ENCODE assay signal across 8 cellular contexts in genomic region chr2:231056453-231057416, GRCh38. TPM values are rescaled to one million over a fixed set of nuclear protein-coding genes. Genes with fewer than 3 reads are reported as not detected.
A peak's percentile ranks its signal among the peaks of the same experiment; 100 is the strongest.
DNase-seq lines count a peak whose midpoint lies in the region; ATAC-seq and TF ChIP-seq lines count a peak whose summit lies in the region.

Gene PSMD1 (plus strand): TSS chr2:231056867. CDS start chr2:231057026, 159 bp downstream.

- H3K4me3 ChIP-seq in liver (ENCODE audit: low read depth in 1 of 3, low read length in 3 of 3) = peak within 1 kb of the TSS; percentile 91 to 96 (median 91)

- POLR2A ChIA-PET in CD4-positive, alpha-beta T cell (lab: Charles Lee) = interaction anchor here (1.1 to 2.0 kb wide), 3 partner anchors 14 to 408 kb away, joined by 4 to 11 read pairs (median 5); partner anchors contain the start of gene NCL

- H3K36me3 ChIP-seq in liver (ENCODE audit: control insufficient read depth in 4 of 4, insufficient read depth in 3 of 4, low read depth in 1 of 4, low read length in 3 of 4) = no peaks in the 10 kb centered on the region

- peak; percentile 57 to 68 for TF ChIP-seq RAD21 in liver (IDR thresholded peaks at IDR 0.05)

- peak within 1 kb of the TSS; percentile 88 to 91 for H3K9ac ChIP-seq in liver (ENCODE audit: low read depth in 1 of 2, low read length in 2 of 2)

- peaks cover 7 to 63% (median 57%) of the 10 kb centered on the region in 4 donors for H3K4me1 ChIP-seq in liver (ENCODE audit: control insufficient read depth in 4 of 4, insufficient read depth in 4 of 4, low read length in 3 of 4)

- WGBS in liver = under 1% methylated on average over 73 of the region's 73 CpGs

- CTCF ChIA-PET in CD4-positive, alpha-beta T cell (lab: Charles Lee) = interaction anchor here (0.6 to 1.5 kb wide), 4 partner anchors 11 to 232 kb away, joined by 3 to 6 read pairs (median 3); no protein-coding TSS in a partner anchor

- intact Hi-C loops in CD4-positive, alpha-beta T cell (cut with DNase I, micrococcal nuclease) = loop anchor here (1.0 to 10.0 kb wide), 5 partner anchors 152 to 608 kb away; partner anchors contain the start of gene CAB39 (in 1 of the 2)

- H3K36me3 Mint-ChIP-seq in CD4-positive, alpha-beta T cell (ENCODE audit: low read depth) = peaks cover 12% of the 10 kb centered on the region

- H3K4me3 Mint-ChIP-seq in CD4-positive, alpha-beta T cell = peak within 1 kb of the TSS; percentile 100

- H3K4me1 Mint-ChIP-seq in CD4-positive, alpha-beta T cell (ENCODE audit: low read depth) = peaks cover 60% of the 10 kb centered on the region

- peak within 1 kb of the TSS; percentile 98 for H3K27ac Mint-ChIP-seq in CD4-positive, alpha-beta T cell

- peak; percentile 94 for TF ChIP-seq CTCF in CD4-positive, alpha-beta T cell (IDR thresholded peaks at IDR 0.05)
- peak; percentile 98 for TF ChIP-seq CTCF in liver (IDR thresholded peaks at IDR 0.05; ENCODE audit: low read depth, low read length, missing input control)

- H3K27me3 Mint-ChIP-seq in CD4-positive, alpha-beta T cell = peaks cover 12% of the 10 kb centered on the region

- no peaks in the 10 kb centered on the region for H3K9me3 ChIP-seq in CD4-positive, alpha-beta T cell (ENCODE audit: control insufficient read depth, low read length)
- no peaks in the 10 kb centered on the region for H3K9me3 ChIP-seq in liver (ENCODE audit: control insufficient read depth in 4 of 4, low read length in 3 of 4)

- no peaks in the 10 kb centered on the region for H3K9me3 Mint-ChIP-seq in CD4-positive, alpha-beta T cell

- H3K27me3 ChIP-seq in CD4-positive, alpha-beta T cell (ENCODE audit: control insufficient read depth, insufficient read depth, low read length) = no peaks in the 10 kb centered on the region
- no peaks in the 10 kb centered on the region for H3K27me3 ChIP-seq in liver (ENCODE audit: control insufficient read depth in 4 of 4, insufficient read depth in 4 of 4, low read length in 3 of 4)

- DNase-seq in CD4-positive, alpha-beta T cell = peak; percentile 88 to 93 (median 92)
- DNase-seq in NCI-H82 (lab: John Stamatoyannopoulos, UW) = peak; percentile 96
- peak; percentile 94 to 96 for DNase-seq in activated CD4-positive, alpha-beta T cell treated with anti-CD3 and anti-CD28 coated beads, Interleukin-2, amount 50 U/mL, for 48 hours
- peak; percentile 91 to 94 for DNase-seq in dermis microvascular lymphatic vessel endothelial cell (ENCODE audit: low read depth in 2 of 2)
- DNase-seq in stimulated activated CD4-positive, alpha-beta T cell treated with anti-CD3 and anti-CD28 coated beads, Interleukin-4, amount 100 ng/mL, for 24 hours = peak; percentile 95

- peak; percentile 81 for ATAC-seq in CD4-positive, alpha-beta T cell (ENCODE audit: poor library complexity)
- ATAC-seq in GM19395 (IDR thresholded peaks at IDR 0.05; ENCODE audit: unreplicated experiment) (peak; percentile 77), HG03565 (IDR thresholded peaks at IDR 0.05; ENCODE audit: unreplicated experiment) (peak; percentile 51)

- peak within 1 kb of the TSS; percentile 80 for H3K27ac ChIP-seq in CD4-positive, alpha-beta T cell (ENCODE audit: low read depth, low read length)
- H3K27ac ChIP-seq in liver (ENCODE audit: low read depth in 1 of 2, low read length in 2 of 2) = peak within 1 kb of the TSS; percentile 91 to 96

TF ChIP-seq in liver, 16 proteins besides CTCF, POLR2A, EP300 and RAD21:
- TF ChIP-seq GABPA (IDR thresholded peaks at IDR 0.05 in 1 of 2, conservative IDR thresholded peaks at IDR 0.05 in 1 of 2) = peak in 1 of 2 donors; percentile 53
- peak; percentile 98 for TF ChIP-seq YY1 (IDR thresholded peaks at IDR 0.05)
- TF ChIP-seq SP1 (IDR thresholded peaks at IDR 0.05) = peak; percentile 30
- peak; percentile 21 for TF ChIP-seq ZBTB33 (IDR thresholded peaks at IDR 0.05)
- TF ChIP-seq HNF4G (IDR thresholded peaks at IDR 0.05) = no peak
- no peak for TF ChIP-seq ATF3 (IDR thresholded peaks at IDR 0.05)

RNA-seq across cellular contexts. Expression of gene PSMD1, which starts in this region (rescaled TPM):
- total RNA-seq in CD4-positive, alpha-beta T cell = 10 to 100 TPM; 27.9 to 31.3 TPM
- total RNA-seq in dermis microvascular lymphatic vessel endothelial cell (128 and 142 TPM in 2 replicates), liver (10 to 100 TPM; 64.9 to 83.3 TPM)
- 10 to 100 TPM; 31.7 to 71.3 TPM for polyA plus RNA-seq in liver

Comparison
In these comparisons a context has a peak if more than half of its experiments do, and no peak if none do; other contexts are left out.
1. Peak in every context shown above with its lines: DNase-seq, ATAC-seq, H3K4me3 ChIP-seq and H3K27ac ChIP-seq.